Comparison of ENCODE assay signal across 8 cellular contexts in the genomic region with DNA sequence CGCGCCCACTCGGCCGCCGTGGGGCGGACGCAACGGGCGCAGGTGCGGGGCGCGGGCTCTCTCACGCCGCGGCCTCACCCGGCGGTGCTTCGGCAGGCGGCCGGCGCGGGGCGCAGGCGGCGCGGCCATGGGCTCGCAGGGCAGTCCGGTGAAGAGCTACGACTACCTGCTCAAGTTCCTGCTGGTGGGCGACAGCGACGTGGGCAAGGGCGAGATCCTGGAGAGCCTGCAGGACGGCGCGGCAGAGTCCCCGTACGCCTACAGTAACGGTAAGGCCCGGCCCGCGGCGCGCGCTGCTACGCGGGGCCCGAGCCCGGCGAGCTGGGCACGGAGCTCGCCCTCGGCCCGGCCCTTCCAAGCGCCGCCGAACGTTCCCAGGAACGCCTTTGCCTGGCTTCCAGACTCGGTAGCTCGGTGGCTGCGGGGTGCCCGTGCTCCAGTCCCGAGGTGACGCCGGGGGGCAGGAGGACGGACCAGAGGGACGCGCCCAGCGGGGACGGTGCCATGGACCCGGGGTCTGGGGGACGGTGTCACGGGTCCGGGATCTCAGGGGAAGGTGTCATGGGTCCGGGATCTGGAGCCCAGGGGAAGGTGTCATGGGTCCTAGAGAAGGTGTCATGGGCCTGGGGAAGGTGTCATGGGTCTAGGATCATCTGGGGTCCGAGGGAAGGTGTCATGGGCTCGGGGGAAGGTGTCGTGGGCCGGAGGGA. TPM values are rescaled to one million over a fixed set of nuclear protein-coding genes. Genes with fewer than 3 reads are reported as not detected.
A peak's percentile ranks its signal among the peaks of the same experiment; 100 is the strongest.
DNase-seq lines count a peak whose midpoint lies in the region; ATAC-seq and TF ChIP-seq lines count a peak whose summit lies in the region.

No MANE protein-coding gene starts in this region.

- peaks cover 25 to 50% (median 45%) of the 10 kb centered on the region in 7 donors for H3K4me1 Mint-ChIP-seq in naive thymus-derived CD4-positive, alpha-beta T cell

- H3K4me2 ChIP-seq in Loucy (ENCODE audit: low read depth, low read length, poor library complexity, severe bottlenecking) = peak overlapping the region; percentile 85

- H4K20me1 ChIP-seq in Loucy (ENCODE audit: insufficient read depth, low read length, poor library complexity, severe bottlenecking) = peaks cover 6% of the 10 kb centered on the region

- POLR2A ChIA-PET in naive thymus-derived CD4-positive, alpha-beta T cell (lab: Charles Lee) = interaction anchor here (0.5 to 1.2 kb wide), 3 partner anchors 16 to 94 kb away, joined by 3 read pairs; a partner anchor contains a TSS

- TF ChIP-seq CTCF in Loucy (conservative IDR thresholded peaks at IDR 0.05; ENCODE audit: low read length) = no peak

- H3K9me3 ChIP-seq in Loucy (ENCODE audit: insufficient read depth, low read depth, low read length) = no peaks in the 10 kb centered on the region
- no peaks in the 10 kb centered on the region for H3K9me3 ChIP-seq in naive thymus-derived CD4-positive, alpha-beta T cell (ENCODE audit: control insufficient read depth in 2 of 3, low read length in 3 of 3)

- intact Hi-C loops in naive thymus-derived CD4-positive, alpha-beta T cell (cut with micrococcal nuclease) = loop anchor here in 1 of 2 donors (1.0 kb wide), 1 partner anchor 21 kb away; no protein-coding TSS in a partner anchor

- H3K36me3 ChIP-seq in Loucy (ENCODE audit: insufficient read depth, low read length) = no peaks in the 10 kb centered on the region
- H3K36me3 ChIP-seq in naive thymus-derived CD4-positive, alpha-beta T cell (ENCODE audit: control insufficient read depth in 2 of 3, insufficient read depth in 3 of 3, low read length in 3 of 3) = peaks cover 0 to 12% (median 0%) of the 10 kb centered on the region in 3 experiments

- H3K4me3 Mint-ChIP-seq in naive thymus-derived CD4-positive, alpha-beta T cell = peak overlapping the region; percentile 83 to 98 (median 88)

- peaks cover 0 to 1% (median 0%) of the 10 kb centered on the region in 11 donors for H3K9me3 Mint-ChIP-seq in naive thymus-derived CD4-positive, alpha-beta T cell

- H2AFZ ChIP-seq in Loucy (ENCODE audit: low read length) = no peak overlapping the region

- H3K36me3 Mint-ChIP-seq in naive thymus-derived CD4-positive, alpha-beta T cell = peaks cover 0 to 4% (median 0%) of the 10 kb centered on the region in 5 donors

- no peaks in the 10 kb centered on the region for H3K27me3 ChIP-seq in Loucy (ENCODE audit: insufficient read depth, low read length, poor library complexity, severe bottlenecking)
- H3K27me3 ChIP-seq in naive thymus-derived CD4-positive, alpha-beta T cell (ENCODE audit: control insufficient read depth in 2 of 2, insufficient read depth in 2 of 2, low read length in 2 of 2) = no peaks in the 10 kb centered on the region

- no peaks in the 10 kb centered on the region for H3K27me3 Mint-ChIP-seq in naive thymus-derived CD4-positive, alpha-beta T cell

- H3F3A ChIP-seq in Loucy (ENCODE audit: low read depth) = no peaks in the 10 kb centered on the region

- peak overlapping the region; percentile 82 for H3K9ac ChIP-seq in Loucy (ENCODE audit: low read depth, low read length, poor library complexity, severe bottlenecking)

- peaks cover 59% of the 10 kb centered on the region; the same call in 1 of the 2 replicates for H3K79me2 ChIP-seq in Loucy (ENCODE audit: insufficient read depth, low read length)

- peaks cover 25% of the 10 kb centered on the region for H3K4me1 ChIP-seq in Loucy (ENCODE audit: insufficient read depth, low read length, poor library complexity, severe bottlenecking)
- H3K4me1 ChIP-seq in naive thymus-derived CD4-positive, alpha-beta T cell (ENCODE audit: control insufficient read depth in 2 of 2, insufficient read depth in 2 of 2, low read length in 2 of 2) = peaks cover 15 to 17% of the 10 kb centered on the region in 2 donors

- peak; percentile 74 for DNase-seq in DMS 273 (lab: John Stamatoyannopoulos, UW; ENCODE audit: unreplicated experiment)
- DNase-seq in DMS 273 treated with DMSO at 0.1 percent for 48 hours (lab: John Stamatoyannopoulos, UW) = no peak
- peak; percentile 67 for DNase-seq in dermis blood vessel endothelial cell
- peak in 1 of 9 donors; percentile 43 for DNase-seq in naive thymus-derived CD4-positive, alpha-beta T cell
- DNase-seq in stimulated activated CD4-positive, alpha-beta T cell treated with anti-CD3 and anti-CD28 coated beads, Interleukin-2, amount 100 ng/mL, for 24 hours = no peak
- no peak for DNase-seq in islet precursor cell

- H3K27ac Mint-ChIP-seq in naive thymus-derived CD4-positive, alpha-beta T cell = peak overlapping the region; percentile 66 to 98 (median 84)

- CTCF ChIA-PET in naive thymus-derived CD4-positive, alpha-beta T cell (lab: Charles Lee) = no interaction called here

- peak overlapping the region; percentile 75 for H3K27ac ChIP-seq in naive thymus-derived CD4-positive, alpha-beta T cell (ENCODE audit: low read depth, low read length)

- no peak for ATAC-seq in naive thymus-derived CD4-positive, alpha-beta T cell
- no peak for ATAC-seq in HG02981 (IDR thresholded peaks at IDR 0.05; ENCODE audit: unreplicated experiment)

- no peaks in the 10 kb centered on the region for H3K9me2 ChIP-seq in Loucy (replicated peaks; ENCODE audit: low read depth, low read length)

- peak overlapping the region; percentile 78 for H3K4me3 ChIP-seq in Loucy (ENCODE audit: low read length, poor library complexity, severe bottlenecking)
- peak overlapping the region; percentile 61 for H3K4me3 ChIP-seq in naive thymus-derived CD4-positive, alpha-beta T cell (ENCODE audit: low read length)

RNA-seq across cellular contexts. Expression of a gene that starts 0.5 kb away (rescaled TPM):
- 13.3 and 14.1 TPM in 2 replicates for total RNA-seq in dermis blood vessel endothelial cell
- 10 to 100 TPM; 15.8 to 23.2 (median 17.8) TPM for total RNA-seq in naive thymus-derived CD4-positive, alpha-beta T cell
- polyA plus RNA-seq in naive thymus-derived CD4-positive, alpha-beta T cell = 10 to 100 TPM in 1 of 2 donors, 1 to 10 TPM in 1; 7.9 to 17.5 TPM

RNA-seq across cellular contexts. Expression of a gene that starts 20.6 kb away (rescaled TPM):
- total RNA-seq in dermis blood vessel endothelial cell = 25.4 and 32.2 TPM in 2 replicates
- total RNA-seq in naive thymus-derived CD4-positive, alpha-beta T cell = 10 to 100 TPM; 27.1 to 63.0 (median 45.1) TPM
- polyA plus RNA-seq in naive thymus-derived CD4-positive, alpha-beta T cell = 10 to 100 TPM; 12.3 to 16.2 TPM

RNA-seq across cellular contexts. Expression of a gene that starts 23.5 kb away (rescaled TPM):
- 1.9 and 2.7 TPM in 2 replicates for total RNA-seq in dermis blood vessel endothelial cell
- total RNA-seq in naive thymus-derived CD4-positive, alpha-beta T cell = 1 to 10 TPM; 1.6 to 5.8 (median 3.2) TPM
- polyA plus RNA-seq in naive thymus-derived CD4-positive, alpha-beta T cell = 1 to 10 TPM; 4.6 to 5.1 TPM

RNA-seq across cellular contexts. Expression of a gene that starts 30.1 kb away (rescaled TPM):
- not detected in 2 replicates for total RNA-seq in dermis blood vessel endothelial cell
- not detected for total RNA-seq in naive thymus-derived CD4-positive, alpha-beta T cell
- not detected for polyA plus RNA-seq in naive thymus-derived CD4-positive, alpha-beta T cell

RNA-seq across cellular contexts. Expression of a gene that starts 40.5 kb away (rescaled TPM):
- total RNA-seq in dermis blood vessel endothelial cell = 0.14 and 0.17 TPM in 2 replicates
- total RNA-seq in naive thymus-derived CD4-positive, alpha-beta T cell = under 1 TPM; 0.34 to 0.81 (median 0.56) TPM
- not detected for polyA plus RNA-seq in naive thymus-derived CD4-positive, alpha-beta T cell

Comparison
In these comparisons a context has a peak if more than half of its experiments do, and no peak if none do; other contexts are left out.
1. DNase-seq: peak in DMS 273 (single experiment) and dermis blood vessel endothelial cell (single experiment); none in DMS 273 treated with DMSO at 0.1 percent for 48 hours (single experiment), stimulated activated CD4-positive, alpha-beta T cell treated with anti-CD3 and anti-CD28 coated beads, Interleukin-2, amount 100 ng/mL, for 24 hours (0 of 2) and islet precursor cell (single experiment).